ENCODE assay signal across 15 cellular contexts in genomic region chr2:127362486-127362885, GRCh38. TPM values are rescaled to one million over a fixed set of nuclear protein-coding genes. Genes with fewer than 3 reads are reported as not detected.
DNase-seq lines count a peak whose midpoint lies in the region; ATAC-seq and TF ChIP-seq lines count a peak whose summit lies in the region.
"Had no signal": no experiment of that assay in that cellular context is flagged by ENCODE, and none has a peak within 500 bp of the region (broad histone marks: within the 10 kb centered on the region; RNA-seq: fewer than 3 reads in every experiment).

No MANE protein-coding gene starts in this region.

- no peak for DNase-seq in BE2C
- DNase-seq in SK-N-SH: peak; percentile 54
- DNase-seq in psoas muscle: no peak
- no peak for DNase-seq in NCI-H1092 (lab: John Stamatoyannopoulos, UW)
- no peak for DNase-seq in germinal center (ENCODE audit: low spot score)
- DNase-seq: Caco-2; CD8-positive, alpha-beta memory T cell; DMS79 treated with DMSO at 0.1 percent for 48 hours; HFFc6 had no signal

- TF ChIP-seq EP300 in SK-N-SH (IDR thresholded peaks at IDR 0.05; ENCODE audit: borderline replicate concordance in 1 of 2, low read depth in 1 of 2, low read length in 1 of 2): no peak; a peak in 1 of 4 replicates

- ATAC-seq in HG02870 (IDR thresholded peaks at IDR 0.05; ENCODE audit: unreplicated experiment) (peak; percentile 17), psoas muscle (no peak), HG03432 (IDR thresholded peaks at IDR 0.05; ENCODE audit: unreplicated experiment) (no peak)

- TF ChIP-seq RAD21 in SK-N-SH (IDR thresholded peaks at IDR 0.05; ENCODE audit: low read length): no peak

- no peaks in the 10 kb centered on the region for H3K27me3 ChIP-seq in BE2C
- no peaks in the 10 kb centered on the region for H3K27me3 ChIP-seq in SK-N-SH (ENCODE audit: insufficient read depth)
- no peaks in the 10 kb centered on the region for H3K27me3 ChIP-seq in psoas muscle (ENCODE audit: insufficient read depth in 3 of 3, low read length in 2 of 3)

- POLR2A ChIA-PET in SK-N-SH (lab: Yijun Ruan, JAX): no interaction called here

- H3K36me3 ChIP-seq in BE2C: no peaks in the 10 kb centered on the region
- H3K36me3 ChIP-seq in SK-N-SH (replicated peaks in 1 of 2; ENCODE audit: control insufficient read depth in 1 of 2, insufficient read depth in 2 of 2, low read length in 1 of 2): peaks cover 0 to 2% of the 10 kb centered on the region in 2 experiments
- H3K36me3 ChIP-seq in psoas muscle (ENCODE audit: insufficient read depth in 1 of 2, low read depth in 1 of 2): no peaks in the 10 kb centered on the region
- H3K36me3 ChIP-seq: HAP-1 had no signal

- H3K4me2 ChIP-seq in SK-N-SH: peak overlapping the region; percentile 68

- no peaks in the 10 kb centered on the region for H3K9me3 ChIP-seq in BE2C
- H3K9me3 ChIP-seq in SK-N-SH: no peaks in the 10 kb centered on the region
- no peaks in the 10 kb centered on the region for H3K9me3 ChIP-seq in psoas muscle
- H3K9me3 ChIP-seq: Caco-2, HAP-1 had no signal

- WGBS in SK-N-SH (ENCODE audit: low lambda C conversion rate): 78% methylated on average over 4 of the region's 4 CpGs
- 73 to 89% (median 74%) methylated on average over 4 of the region's 4 CpGs for WGBS in psoas muscle, 3 donors

- H3K4me1 ChIP-seq in BE2C (no peaks in the 10 kb centered on the region), SK-N-SH (ENCODE audit: control insufficient read depth in 1 of 2, insufficient read depth in 2 of 2, low read depth in 1 of 2, low read length in 1 of 2) (peaks cover 10 to 15% of the 10 kb centered on the region in 2 experiments; a peak in 3 of 4 replicates), psoas muscle (peaks cover 76% of the 10 kb centered on the region)

- H2AFZ ChIP-seq in SK-N-SH (ENCODE audit: low read depth): no peak overlapping the region

- peaks cover 8% of the 10 kb centered on the region for H3F3A ChIP-seq in SK-N-SH (replicated peaks; ENCODE audit: insufficient read depth)

- intact Hi-C loops in psoas muscle (cut with DNase I): no loop called here

- no peak overlapping the region for H3K9ac ChIP-seq in SK-N-SH

- H4K20me1 ChIP-seq in SK-N-SH (ENCODE audit: insufficient read depth): peaks cover 87% of the 10 kb centered on the region

- CTCF ChIA-PET in SK-N-SH (lab: Yijun Ruan, JAX): interaction anchor here (1.3 kb wide), 1 partner anchor 15 kb away, joined by 9 read pairs; no protein-coding TSS in a partner anchor

- H3K4me3 ChIP-seq in BE2C (ENCODE audit: low read depth, low read length): peak overlapping the region; percentile 21; the same call in 1 of the 2 replicates
- H3K4me3 ChIP-seq in SK-N-SH (ENCODE audit: low read depth in 2 of 2, low read length in 1 of 2): no peak overlapping the region
- peak overlapping the region; percentile 23 for H3K4me3 ChIP-seq in psoas muscle
- H3K4me3 ChIP-seq: HAP-1 had no signal

- H3K79me2 ChIP-seq in SK-N-SH (ENCODE audit: insufficient read depth): peaks cover 100% of the 10 kb centered on the region

- H3K9me2 ChIP-seq in SK-N-SH: no peaks in the 10 kb centered on the region

- peak overlapping the region in 1 of 2 experiments; percentile 20; a peak in 1 of 4 replicates for H3K27ac ChIP-seq in SK-N-SH (ENCODE audit: low read depth in 2 of 2, low read length in 1 of 2)
- H3K27ac ChIP-seq in psoas muscle: peak overlapping the region; percentile 55
- H3K27ac ChIP-seq: HL-60 had no signal

- TF ChIP-seq CTCF in BE2C (IDR thresholded peaks at IDR 0.05; ENCODE audit: low read depth, low read length) (no peak), SK-N-SH (IDR thresholded peaks at IDR 0.05) (no peak), psoas muscle (IDR thresholded peaks at IDR 0.05) (no peak)

TF ChIP-seq in SK-N-SH, 30 proteins besides CTCF, POLR2A, EP300 and RAD21:
- no peak for TF ChIP-seq RXRA (IDR thresholded peaks at IDR 0.05; ENCODE audit: borderline replicate concordance, low read depth)
- no peak for TF ChIP-seq PBX3 (IDR thresholded peaks at IDR 0.05)
- no peak for TF ChIP-seq CHD2 (IDR thresholded peaks at IDR 0.05; ENCODE audit: low read length, partially characterized antibody)
- TF ChIP-seq GATA2 (CRISPR knock-in tag; IDR thresholded peaks at IDR 0.05): peak; percentile 54
- peak; percentile 15; the same call in 1 of the 2 replicates for TF ChIP-seq RCOR1 (IDR thresholded peaks at IDR 0.05; ENCODE audit: low read length)

RNA-seq across cellular contexts. Expression of gene MAP3K2, which starts 25.3 kb away (rescaled TPM):
- 4.9 TPM for polyA plus RNA-seq in BE2C (2012; ENCODE audit: insufficient read depth, insufficient read length, low read depth)
- 2.7 and 4.0 TPM in 2 replicates for polyA plus RNA-seq in SK-N-SH (2012; rRNA removed)
- 4.4 and 4.8 TPM in 2 replicates for polyA plus RNA-seq in SK-N-SH (2012; cell fraction: cytosol; rRNA removed)
- polyA plus RNA-seq in SK-N-SH (2012; cell fraction: nucleus; rRNA removed): 3.7 and 5.4 TPM in 2 replicates
- 10 to 100 TPM; 25.9 to 37.1 (median 30.9) TPM for total RNA-seq in psoas muscle
- 10 to 100 TPM in 1 of 3 donors, 1 to 10 TPM in 2; 4.2 to 11.7 (median 7.2) TPM for polyA plus RNA-seq in psoas muscle

RNA-seq across cellular contexts. Expression of gene PROC, which starts 55.7 kb away (rescaled TPM):
- polyA plus RNA-seq in BE2C (2012; ENCODE audit: insufficient read depth, insufficient read length, low read depth): not detected
- polyA plus RNA-seq in SK-N-SH (2012; rRNA removed) (0.06 and 0.10 TPM in 2 replicates), psoas muscle (under 1 TPM in 1 of 3 donors, not detected in 2; 0.05 TPM)
- 0.06 and 0.22 TPM in 2 replicates for polyA plus RNA-seq in SK-N-SH (2012; cell fraction: cytosol; rRNA removed)
- 0.31 and 0.33 TPM in 2 replicates for polyA plus RNA-seq in SK-N-SH (2012; cell fraction: nucleus; rRNA removed)
- total RNA-seq in psoas muscle: under 1 TPM in 1 of 4 donors, not detected in 3; 0.60 TPM
- total RNA-seq: HFFc6 had no signal
- polyA plus RNA-seq: AG04450; CD14-positive monocyte; CD8-positive, alpha-beta memory T cell had no signal

Comparison
In these comparisons a context has a peak if more than half of its experiments do, and no peak if none do; other contexts are left out.
1. H3K4me3 ChIP-seq: peak in BE2C (single experiment) and psoas muscle (single experiment); none in SK-N-SH (0 of 2).